12 cellular contexts compared by ENCODE assay signal in genomic region chr4:165204462-165204830, GRCh38. TPM values are rescaled to one million over a fixed set of nuclear protein-coding genes. Genes with fewer than 3 reads are reported as not detected.
DNase-seq lines count a peak whose midpoint lies in the region; ATAC-seq lines count a peak whose summit lies in the region.
"Had no signal": no experiment of that assay in that cellular context is flagged by ENCODE, and none has a peak within 500 bp of the region (broad histone marks: within the 10 kb centered on the region; RNA-seq: fewer than 3 reads in every experiment).

No MANE protein-coding gene starts in this region.

- no peak overlapping the region for H2BK12ac ChIP-seq in neuronal stem cell (ENCODE audit: low read length)

- H3K18ac ChIP-seq in neuronal stem cell (ENCODE audit: low read length), result no peak overlapping the region

- H2BK15ac ChIP-seq in neuronal stem cell (ENCODE audit: low read length), result no peak overlapping the region

- no peaks in the 10 kb centered on the region for H3K36me3 Mint-ChIP-seq in CD4-positive, CD25-positive, alpha-beta regulatory T cell
- H3K36me3 Mint-ChIP-seq in activated CD8-positive, alpha-beta T cell treated with anti-CD3 and anti-CD28 coated beads, Interleukin-2, amount 10 ng/mL, durations not matched to agents 7 days and 5 days (ENCODE audit: low read depth), result peaks cover 13% of the 10 kb centered on the region

- no peak for DNase-seq in CD4-positive, CD25-positive, alpha-beta regulatory T cell
- peak; percentile 17 for DNase-seq in HCEC 1CT
- DNase-seq in activated CD8-positive, alpha-beta T cell treated with anti-CD3 and anti-CD28 coated beads, Interleukin-2, amount 10 ng/mL, durations not matched to agents 7 days and 5 days, result no peak
- peak; percentile 26 for DNase-seq in iPS-NIHi7 (ENCODE audit: extremely low spot score)
- no peak for DNase-seq in substantia nigra (lab: John Stamatoyannopoulos, UW)
- DNase-seq in neuronal stem cell (ENCODE audit: low spot score), result no peak
- DNase-seq: effector memory CD4-positive, alpha-beta T cell; left ventricle myocardium inferior; NCI-H1436 had no signal

- H3K27me3 Mint-ChIP-seq in CD4-positive, CD25-positive, alpha-beta regulatory T cell, result no peaks in the 10 kb centered on the region
- no peaks in the 10 kb centered on the region for H3K27me3 Mint-ChIP-seq in activated CD8-positive, alpha-beta T cell treated with anti-CD3 and anti-CD28 coated beads, Interleukin-2, amount 10 ng/mL, durations not matched to agents 7 days and 5 days (ENCODE audit: low read depth)

- peaks cover 2% of the 10 kb centered on the region for H3K79me1 ChIP-seq in neuronal stem cell (ENCODE audit: low read depth, low read length)

- no peak overlapping the region for H2BK120ac ChIP-seq in neuronal stem cell (ENCODE audit: low read depth, low read length)

- no peak overlapping the region for H4K91ac ChIP-seq in neuronal stem cell (ENCODE audit: low read depth, low read length, poor library complexity)

- no peak overlapping the region for H4K8ac ChIP-seq in neuronal stem cell (ENCODE audit: low read depth, low read length)

- H2AK5ac ChIP-seq in neuronal stem cell (ENCODE audit: low read depth, low read length), result no peak overlapping the region

- H3K27me3 ChIP-seq in CD4-positive, CD25-positive, alpha-beta regulatory T cell (ENCODE audit: control insufficient read depth, insufficient read depth, low read length), result no peaks in the 10 kb centered on the region
- H3K27me3 ChIP-seq in neuronal stem cell (ENCODE audit: control insufficient read depth in 3 of 3, insufficient read depth in 3 of 3, low read depth in 1 of 3, low read length in 3 of 3), result no peaks in the 10 kb centered on the region

- H3K27ac ChIP-seq in CD4-positive, CD25-positive, alpha-beta regulatory T cell (ENCODE audit: insufficient read depth, low read length, poor library complexity, severe bottlenecking), result no peak overlapping the region
- H3K27ac ChIP-seq in substantia nigra (ENCODE audit: low read depth, low read length, poor library complexity, severe bottlenecking) (no peak overlapping the region), neuronal stem cell (replicated peaks; ENCODE audit: low read length) (no peak overlapping the region)
- H3K27ac ChIP-seq: left ventricle myocardium inferior, thoracic aorta had no signal

- POLR2A ChIA-PET in activated CD8-positive, alpha-beta T cell treated with anti-CD3 and anti-CD28 coated beads, Interleukin-2, amount 10 ng/mL, durations not matched to agents 7 days and 5 days (lab: Charles Lee), result interaction anchor here (0.6 to 0.8 kb wide), 2 partner anchors 13 to 123 kb away, joined by 3 to 5 read pairs; partner anchors contain the start of gene MSMO1

- no peaks in the 10 kb centered on the region for H3K36me3 ChIP-seq in CD4-positive, CD25-positive, alpha-beta regulatory T cell (ENCODE audit: control insufficient read depth, insufficient read depth, low read length)
- no peaks in the 10 kb centered on the region for H3K36me3 ChIP-seq in neuronal stem cell (replicated peaks in 1 of 2; ENCODE audit: control insufficient read depth in 2 of 2, insufficient read depth in 2 of 2, low read length in 2 of 2)
- H3K36me3 ChIP-seq: left ventricle myocardium inferior, thoracic aorta had no signal

- no peak overlapping the region for H3K14ac ChIP-seq in neuronal stem cell (ENCODE audit: low read length)

- H3K9me3 ChIP-seq in CD4-positive, CD25-positive, alpha-beta regulatory T cell (ENCODE audit: control insufficient read depth in 2 of 2, low read length in 2 of 2), result no peaks in the 10 kb centered on the region
- no peaks in the 10 kb centered on the region for H3K9me3 ChIP-seq in neuronal stem cell (replicated peaks in 1 of 2; ENCODE audit: control insufficient read depth in 2 of 2, insufficient read depth in 1 of 2, low read depth in 1 of 2, low read length in 2 of 2)
- H3K9me3 ChIP-seq: left ventricle myocardium inferior, thoracic aorta had no signal

- peaks cover 29% of the 10 kb centered on the region for H3K4me1 ChIP-seq in CD4-positive, CD25-positive, alpha-beta regulatory T cell (ENCODE audit: control insufficient read depth, insufficient read depth, low read length, poor library complexity, severe bottlenecking)
- peaks cover 4 to 10% of the 10 kb centered on the region in 2 donors for H3K4me1 ChIP-seq in neuronal stem cell (ENCODE audit: control insufficient read depth in 2 of 2, insufficient read depth in 1 of 2, low read depth in 1 of 2, low read length in 2 of 2)

- no peak overlapping the region for H3K9ac ChIP-seq in neuronal stem cell (ENCODE audit: low read depth, low read length, poor library complexity)

- CTCF ChIA-PET in activated CD8-positive, alpha-beta T cell treated with anti-CD3 and anti-CD28 coated beads, Interleukin-2, amount 10 ng/mL, durations not matched to agents 7 days and 5 days (lab: Charles Lee), result interaction anchor here (2.0 kb wide), 1 partner anchor 73 kb away, joined by 8 read pairs; no protein-coding TSS in a partner anchor

- no CpG with 5 or more reads among the region's 3 CpGs for WGBS in neuronal stem cell (ENCODE audit: extremely low coverage in 2 of 2, insufficient read length in 2 of 2, insufficient replicate concordance in 1 of 2), 2 donors

- ATAC-seq in CD4-positive, CD25-positive, alpha-beta regulatory T cell (ENCODE audit: low read depth in 2 of 2), result no peak
- no peak for ATAC-seq in activated CD8-positive, alpha-beta T cell treated with anti-CD3 and anti-CD28 coated beads, Interleukin-2, amount 10 ng/mL, durations not matched to agents 7 days and 5 days
- no peak for ATAC-seq in HG02840 (IDR thresholded peaks at IDR 0.05; ENCODE audit: low FRiP score, unreplicated experiment)
- ATAC-seq in GM21526 (IDR thresholded peaks at IDR 0.05; ENCODE audit: low FRiP score, unreplicated experiment), result no peak

- no peak overlapping the region for H3K27ac Mint-ChIP-seq in CD4-positive, CD25-positive, alpha-beta regulatory T cell
- peak overlapping the region; percentile 39 for H3K27ac Mint-ChIP-seq in activated CD8-positive, alpha-beta T cell treated with anti-CD3 and anti-CD28 coated beads, Interleukin-2, amount 10 ng/mL, durations not matched to agents 7 days and 5 days

- H3K4me1 Mint-ChIP-seq in CD4-positive, CD25-positive, alpha-beta regulatory T cell, result peaks cover 27 to 45% (median 37%) of the 10 kb centered on the region in 4 donors
- peaks cover 43% of the 10 kb centered on the region for H3K4me1 Mint-ChIP-seq in activated CD8-positive, alpha-beta T cell treated with anti-CD3 and anti-CD28 coated beads, Interleukin-2, amount 10 ng/mL, durations not matched to agents 7 days and 5 days (ENCODE audit: low read depth)

- H3K4me3 ChIP-seq in CD4-positive, CD25-positive, alpha-beta regulatory T cell (ENCODE audit: low read depth, low read length), result no peak overlapping the region
- H3K4me3 ChIP-seq in neuronal stem cell (ENCODE audit: low read length in 2 of 2), result no peak overlapping the region
- H3K4me3 ChIP-seq: left ventricle myocardium inferior, thoracic aorta had no signal

- H3K4me2 ChIP-seq in neuronal stem cell (ENCODE audit: insufficient read depth, low read length, poor library complexity, severe bottlenecking), result no peak overlapping the region

- H2BK5ac ChIP-seq in neuronal stem cell (ENCODE audit: low read length), result no peak overlapping the region

- no peaks in the 10 kb centered on the region for H3K9me3 Mint-ChIP-seq in CD4-positive, CD25-positive, alpha-beta regulatory T cell
- no peaks in the 10 kb centered on the region for H3K9me3 Mint-ChIP-seq in activated CD8-positive, alpha-beta T cell treated with anti-CD3 and anti-CD28 coated beads, Interleukin-2, amount 10 ng/mL, durations not matched to agents 7 days and 5 days (ENCODE audit: insufficient read depth)

- H3K4me3 Mint-ChIP-seq in CD4-positive, CD25-positive, alpha-beta regulatory T cell, result peak overlapping the region in 3 of 4 donors; percentile 11 to 66 (median 55)
- no peak overlapping the region for H3K4me3 Mint-ChIP-seq in activated CD8-positive, alpha-beta T cell treated with anti-CD3 and anti-CD28 coated beads, Interleukin-2, amount 10 ng/mL, durations not matched to agents 7 days and 5 days

- no peak overlapping the region for H3K23ac ChIP-seq in neuronal stem cell (ENCODE audit: low read depth, low read length, poor library complexity)

- H2AFZ ChIP-seq in neuronal stem cell (ENCODE audit: low read length), result no peak overlapping the region

- no peak overlapping the region for H3K4ac ChIP-seq in neuronal stem cell (ENCODE audit: low read length)

RNA-seq across cellular contexts. Expression of gene KLHL2, which starts 2.9 kb away (rescaled TPM):
- total RNA-seq in CD4-positive, CD25-positive, alpha-beta regulatory T cell, result 31.2 TPM
- 10 to 100 TPM in 2 of 4 donors, 1 to 10 TPM in 2; 7.1 to 18.7 (median 9.6) TPM for polyA plus RNA-seq in CD4-positive, CD25-positive, alpha-beta regulatory T cell
- 10 to 100 TPM; 32.9 to 36.4 TPM for total RNA-seq in activated CD8-positive, alpha-beta T cell treated with anti-CD3 and anti-CD28 coated beads, Interleukin-2, amount 10 ng/mL, durations not matched to agents 7 days and 5 days
- 7.8 TPM for polyA plus RNA-seq in neuronal stem cell (2013, experiment 1 of 2)
- 7.7 TPM for polyA plus RNA-seq in neuronal stem cell (2013, experiment 2 of 2)

Comparison
In these comparisons a context has a peak if more than half of its experiments do, and no peak if none do; other contexts are left out.
1. DNase-seq: peak in HCEC 1CT (single experiment) and iPS-NIHi7 (single experiment); none in CD4-positive, CD25-positive, alpha-beta regulatory T cell (0 of 3), activated CD8-positive, alpha-beta T cell treated with anti-CD3 and anti-CD28 coated beads, Interleukin-2, amount 10 ng/mL, durations not matched to agents 7 days and 5 days (single experiment), substantia nigra (0 of 49) and neuronal stem cell (single experiment).